Comparison of ENCODE assay signal across 15 cellular contexts in the genomic region with DNA sequence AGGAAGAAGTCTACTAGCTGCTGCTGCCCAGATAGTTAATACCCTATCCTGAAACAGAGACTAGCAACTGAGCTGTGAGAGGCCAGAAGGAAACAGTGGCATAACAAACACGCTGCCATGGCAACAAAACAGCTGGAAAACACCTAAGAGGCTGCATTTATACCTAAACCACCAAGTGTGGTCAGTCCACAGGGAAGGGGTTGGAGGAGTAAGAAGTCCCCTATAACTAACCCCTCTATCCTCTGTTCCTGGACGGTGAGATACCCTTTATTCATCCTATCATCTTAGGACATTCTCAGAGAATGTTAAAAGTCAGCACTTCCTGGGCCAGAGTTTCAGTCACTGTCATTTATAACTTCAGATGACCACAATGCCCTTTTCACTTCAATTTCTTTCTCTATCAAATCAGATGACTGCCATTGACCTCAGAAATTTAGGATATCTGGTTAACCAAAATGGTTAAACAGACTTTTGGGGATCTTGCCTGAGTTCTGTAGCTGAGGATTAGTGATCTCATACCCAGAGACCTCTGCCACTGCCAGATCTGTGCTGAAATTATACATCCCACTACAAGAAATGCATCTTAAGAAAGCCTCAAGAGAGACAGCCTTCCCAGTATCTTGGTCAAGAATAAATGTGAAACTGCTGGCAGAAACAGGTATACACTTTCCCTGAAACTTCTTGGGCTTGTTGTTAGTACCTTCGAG. TPM values are rescaled to one million over a fixed set of nuclear protein-coding genes. Genes with fewer than 3 reads are reported as not detected.
DNase-seq lines count a peak whose midpoint lies in the region; ATAC-seq and TF ChIP-seq lines count a peak whose summit lies in the region.
"Had no signal": no experiment of that assay in that cellular context is flagged by ENCODE, and none has a peak within 500 bp of the region (broad histone marks: within the 10 kb centered on the region; RNA-seq: fewer than 3 reads in every experiment).

No MANE protein-coding gene starts in this region.

- H2AFZ ChIP-seq in Karpas-422 (ENCODE audit: low read length), result no peak overlapping the region

- H3K4me1 Mint-ChIP-seq in activated T-cell treated with anti-CD3 and anti-CD28 coated beads, Interleukin-2, amount 50 U/mL, for 72 hours (ENCODE audit: low read depth), result peaks cover 11% of the 10 kb centered on the region
- peaks cover 17 to 29% of the 10 kb centered on the region in 2 donors for H3K4me1 Mint-ChIP-seq in stimulated activated naive B cell treated with anti-CD40 and anti-IgM and Interleukin-4, amounts not matched to agents 10 μg/mL and 1 μg/mL and 100 μg/mL, for 72 hours

- H3K36me3 Mint-ChIP-seq in activated T-cell treated with anti-CD3 and anti-CD28 coated beads, Interleukin-2, amount 50 U/mL, for 72 hours (ENCODE audit: insufficient read depth in 2 of 2), result peaks cover 11 to 27% of the 10 kb centered on the region in 2 donors
- H3K36me3 Mint-ChIP-seq in stimulated activated naive B cell treated with anti-CD40 and anti-IgM and Interleukin-4, amounts not matched to agents 10 μg/mL and 1 μg/mL and 100 μg/mL, for 72 hours, result peaks cover 41 to 75% of the 10 kb centered on the region in 2 donors

- no peak overlapping the region for H3K4me2 ChIP-seq in Karpas-422 (ENCODE audit: low read depth, low read length, poor library complexity, severe bottlenecking)

- H3K27me3 ChIP-seq in Karpas-422 (ENCODE audit: low read length) (no peaks in the 10 kb centered on the region), BE2C (no peaks in the 10 kb centered on the region)

- H3K27me3 Mint-ChIP-seq in activated T-cell treated with anti-CD3 and anti-CD28 coated beads, Interleukin-2, amount 50 U/mL, for 72 hours (ENCODE audit: low read depth), result no peaks in the 10 kb centered on the region
- no peaks in the 10 kb centered on the region for H3K27me3 Mint-ChIP-seq in stimulated activated naive B cell treated with anti-CD40 and anti-IgM and Interleukin-4, amounts not matched to agents 10 μg/mL and 1 μg/mL and 100 μg/mL, for 72 hours
- H3K27me3 Mint-ChIP-seq: dendritic cell treated with granulocyte-macrophage colony-stimulating factor and Interleukin-4, amounts not matched to agents 40 ng/mL and 50 ng/mL, for 4 days had no signal

- peak overlapping the region; percentile 29; the same call in 1 of the 2 replicates for H3K27ac ChIP-seq in Karpas-422 (ENCODE audit: low read length)

- H3K4me3 Mint-ChIP-seq in activated T-cell treated with anti-CD3 and anti-CD28 coated beads, Interleukin-2, amount 50 U/mL, for 72 hours, result no peak overlapping the region
- H3K4me3 Mint-ChIP-seq in stimulated activated naive B cell treated with anti-CD40 and anti-IgM and Interleukin-4, amounts not matched to agents 10 μg/mL and 1 μg/mL and 100 μg/mL, for 72 hours, result no peak overlapping the region
- H3K4me3 Mint-ChIP-seq: dendritic cell treated with granulocyte-macrophage colony-stimulating factor and Interleukin-4, amounts not matched to agents 40 ng/mL and 50 ng/mL, for 4 days had no signal

- H3K4me3 ChIP-seq in Karpas-422 (ENCODE audit: low read length) (no peak overlapping the region), BE2C (ENCODE audit: low read depth, low read length) (no peak overlapping the region)

- H3K9me3 ChIP-seq in Karpas-422 (ENCODE audit: low read length) (no peaks in the 10 kb centered on the region), BE2C (no peaks in the 10 kb centered on the region)

- no peak for TF ChIP-seq CTCF in BE2C (IDR thresholded peaks at IDR 0.05; ENCODE audit: low read depth, low read length)

- 0 out of 2 replicates have a peak, but pooled peaks cover 4% of the 10 kb centered on the region for H4K20me1 ChIP-seq in Karpas-422 (ENCODE audit: insufficient read depth, low read depth, low read length)

- H3K36me3 ChIP-seq in Karpas-422 (ENCODE audit: insufficient read depth, low read length) (peaks cover 45% of the 10 kb centered on the region), BE2C (peaks cover 98% of the 10 kb centered on the region)

- H3K4me1 ChIP-seq in Karpas-422 (ENCODE audit: low read length) (peaks cover 18% of the 10 kb centered on the region), BE2C (no peaks in the 10 kb centered on the region; the same call in 1 of the 2 replicates)

- no peaks in the 10 kb centered on the region for H3K79me2 ChIP-seq in Karpas-422 (ENCODE audit: low read length)

- peak in 1 of 2 donors; percentile 22 for DNase-seq in activated T-cell treated with anti-CD3 and anti-CD28 coated beads, Interleukin-2, amount 50 U/mL, for 72 hours
- no peak for DNase-seq in activated T-cell treated with anti-CD3 and anti-CD28 coated beads, Interleukin-2, amount 50 U/mL, for 1 hour
- no peak for DNase-seq in Karpas-422
- DNase-seq in dermis blood vessel endothelial cell, result peak; percentile 44
- peak; percentile 62 for DNase-seq in stimulated activated naive B cell treated with anti-CD40 and anti-IgM and Interleukin-4, amounts not matched to agents 10 μg/mL and 1 μg/mL and 100 μg/mL, for 72 hours
- DNase-seq in BE2C, result no peak
- no peak for DNase-seq in SIG-M5 treated with dmso at 0.1 percent for 504 hours (lab: John Stamatoyannopoulos, UW; ENCODE audit: unreplicated experiment)
- DNase-seq: NCI-H1930, OCI-M1, right cardiac atrium, T1000 had no signal

- H3K9ac ChIP-seq in Karpas-422 (ENCODE audit: low read length), result no peak overlapping the region

- ATAC-seq in activated T-cell treated with anti-CD3 and anti-CD28 coated beads, Interleukin-2, amount 50 U/mL, for 72 hours (replicated peaks in 1 of 2), result peak; percentile 57 to 64
- peak; percentile 89 for ATAC-seq in stimulated activated naive B cell treated with anti-CD40 and anti-IgM and Interleukin-4, amounts not matched to agents 10 μg/mL and 1 μg/mL and 100 μg/mL, for 72 hours (replicated peaks)
- ATAC-seq in GM21390 (IDR thresholded peaks at IDR 0.05; ENCODE audit: unreplicated experiment), result no peak
- ATAC-seq: right cardiac atrium had no signal

- H3K9me3 Mint-ChIP-seq in activated T-cell treated with anti-CD3 and anti-CD28 coated beads, Interleukin-2, amount 50 U/mL, for 72 hours, result no peaks in the 10 kb centered on the region
- H3K9me3 Mint-ChIP-seq in stimulated activated naive B cell treated with anti-CD40 and anti-IgM and Interleukin-4, amounts not matched to agents 10 μg/mL and 1 μg/mL and 100 μg/mL, for 72 hours, result no peaks in the 10 kb centered on the region
- H3K9me3 Mint-ChIP-seq: dendritic cell treated with granulocyte-macrophage colony-stimulating factor and Interleukin-4, amounts not matched to agents 40 ng/mL and 50 ng/mL, for 4 days had no signal

- no peaks in the 10 kb centered on the region for H3K9me2 ChIP-seq in Karpas-422 (replicated peaks; ENCODE audit: insufficient read depth, low read length)

- peak overlapping the region; percentile 62 for H3K27ac Mint-ChIP-seq in activated T-cell treated with anti-CD3 and anti-CD28 coated beads, Interleukin-2, amount 50 U/mL, for 72 hours
- H3K27ac Mint-ChIP-seq in stimulated activated naive B cell treated with anti-CD40 and anti-IgM and Interleukin-4, amounts not matched to agents 10 μg/mL and 1 μg/mL and 100 μg/mL, for 72 hours, result peak overlapping the region; percentile 93
- H3K27ac Mint-ChIP-seq: dendritic cell treated with granulocyte-macrophage colony-stimulating factor and Interleukin-4, amounts not matched to agents 40 ng/mL and 50 ng/mL, for 4 days had no signal

RNA-seq across cellular contexts. Expression of a gene that starts 36.2 kb away (rescaled TPM):
- total RNA-seq in activated T-cell treated with anti-CD3 and anti-CD28 coated beads, Interleukin-2, amount 50 U/mL, for 72 hours, result not detected
- total RNA-seq in Karpas-422 (2014; rRNA removed; shearing (Covaris generic); ENCODE audit: low replicate concordance), result not detected in 2 replicates
- total RNA-seq in dermis blood vessel endothelial cell, result not detected in 2 replicates
- not detected for polyA plus RNA-seq in BE2C (2012; ENCODE audit: insufficient read depth, insufficient read length, low read depth)
- total RNA-seq: glomerular endothelial cell, mesenteric fat pad, right cardiac atrium had no signal
- polyA plus RNA-seq: right cardiac atrium had no signal

Comparison
In these comparisons a context has a peak if more than half of its experiments do, and no peak if none do; other contexts are left out.
1. DNase-seq: peak in dermis blood vessel endothelial cell (single experiment) and stimulated activated naive B cell treated with anti-CD40 and anti-IgM and Interleukin-4, amounts not matched to agents 10 μg/mL and 1 μg/mL and 100 μg/mL, for 72 hours (single experiment); none in activated T-cell treated with anti-CD3 and anti-CD28 coated beads, Interleukin-2, amount 50 U/mL, for 1 hour (single experiment), Karpas-422 (single experiment), BE2C (single experiment) and SIG-M5 treated with dmso at 0.1 percent for 504 hours (single experiment).